Comparison of ENCODE assay signal across 8 cellular contexts in the genomic region with DNA sequence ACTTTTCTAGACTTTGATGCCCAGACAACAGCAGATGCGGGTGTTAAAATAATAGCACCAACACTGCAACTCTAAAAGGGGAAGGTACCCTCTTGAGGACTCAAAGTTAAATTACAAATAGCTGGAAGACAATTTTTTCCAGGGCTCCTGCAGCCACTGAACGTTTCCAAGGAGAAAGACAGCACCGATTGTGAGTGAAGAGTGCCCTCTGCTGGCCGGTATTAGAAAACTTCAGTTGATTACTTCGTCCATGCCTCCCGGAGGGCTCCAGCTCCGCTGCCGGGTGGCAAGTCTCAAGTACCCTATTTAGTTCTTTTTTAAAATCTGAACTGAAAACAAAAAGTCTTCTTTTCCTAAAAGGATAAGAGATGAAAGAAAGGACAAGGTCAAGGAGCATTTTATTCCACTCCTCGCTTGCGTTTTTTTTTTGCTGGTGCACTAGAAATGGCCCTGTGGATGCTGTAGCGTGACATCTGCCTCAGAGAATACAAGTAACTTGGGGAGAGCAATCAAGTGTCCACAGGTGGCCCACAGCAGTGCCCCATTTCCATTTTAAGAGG.
DNase-seq lines count a peak whose midpoint lies in the region; ATAC-seq and TF ChIP-seq lines count a peak whose summit lies in the region.

No MANE protein-coding gene starts in this region.

- H3K27me3 ChIP-seq in thyroid gland: no peaks in the 10 kb centered on the region

- no peak overlapping the region for H3K27ac ChIP-seq in thyroid gland

- H3K4me3 ChIP-seq in thyroid gland (replicated peaks in 1 of 3): no peak overlapping the region

- H3K9me3 ChIP-seq in thyroid gland: no peaks in the 10 kb centered on the region

- intact Hi-C loops in thyroid gland (cut with DNase I): loop anchor here (2.0 kb wide), 1 partner anchor 188 kb away; a partner anchor contains a TSS

- TF ChIP-seq POLR2A in thyroid gland (IDR thresholded peaks at IDR 0.05): no peak

- H3K4me1 ChIP-seq in thyroid gland: peaks cover 19 to 39% of the 10 kb centered on the region in 2 donors

- 8 to 11% methylated on average over 11 of the region's 11 CpGs for WGBS in thyroid gland, 2 donors

- TF ChIP-seq CTCF in omental fat pad (IDR thresholded peaks at IDR 0.05): peak in 1 of 3 donors; percentile 86
- TF ChIP-seq CTCF in thyroid gland (IDR thresholded peaks at IDR 0.05): peak; percentile 74 to 93 (median 80)

- DNase-seq in Daoy (ENCODE audit: low read depth) (peak; percentile 71), LoVo (ENCODE audit: low spot score) (peak; percentile 82), SHP77 treated with DMSO at 0.1 percent for 48 hours (lab: John Stamatoyannopoulos, UW) (peak; percentile 62), foreskin melanocyte (peak; percentile 61), omental fat pad (ENCODE audit: low spot score) (peak; percentile 63), thyroid gland (peak; percentile 80 to 85)
- peak; percentile 61 for DNase-seq in activated T-helper 9 cell treated with anti-CD3 and anti-CD28 coated beads, Interleukin-2, amount 50 U/mL, for 16 hours (ENCODE audit: low read depth)

- no peaks in the 10 kb centered on the region for H3K36me3 ChIP-seq in thyroid gland

- ATAC-seq in omental fat pad (ENCODE audit: low FRiP score): peak; percentile 57
- ATAC-seq in HG02623 (IDR thresholded peaks at IDR 0.05; ENCODE audit: unreplicated experiment): no peak
